ENCODE assay signal across 1 cellular context in genomic region chr6:157328108-157328692, GRCh38.
TF ChIP-seq lines count a peak whose summit lies in the region.

No MANE protein-coding gene starts in this region.

TF ChIP-seq in HepG2, 621 proteins besides CTCF, POLR2A, EP300 and RAD21:
- no peak for TF ChIP-seq CREBL2 (CRISPR knock-in tag; IDR thresholded peaks at IDR 0.05; ENCODE audit: borderline replicate concordance)
- TF ChIP-seq BCL6 (CRISPR knock-in tag; IDR thresholded peaks at IDR 0.05): peak; percentile 60
